ENCODE assay signal across 10 cellular contexts in the genomic region with DNA sequence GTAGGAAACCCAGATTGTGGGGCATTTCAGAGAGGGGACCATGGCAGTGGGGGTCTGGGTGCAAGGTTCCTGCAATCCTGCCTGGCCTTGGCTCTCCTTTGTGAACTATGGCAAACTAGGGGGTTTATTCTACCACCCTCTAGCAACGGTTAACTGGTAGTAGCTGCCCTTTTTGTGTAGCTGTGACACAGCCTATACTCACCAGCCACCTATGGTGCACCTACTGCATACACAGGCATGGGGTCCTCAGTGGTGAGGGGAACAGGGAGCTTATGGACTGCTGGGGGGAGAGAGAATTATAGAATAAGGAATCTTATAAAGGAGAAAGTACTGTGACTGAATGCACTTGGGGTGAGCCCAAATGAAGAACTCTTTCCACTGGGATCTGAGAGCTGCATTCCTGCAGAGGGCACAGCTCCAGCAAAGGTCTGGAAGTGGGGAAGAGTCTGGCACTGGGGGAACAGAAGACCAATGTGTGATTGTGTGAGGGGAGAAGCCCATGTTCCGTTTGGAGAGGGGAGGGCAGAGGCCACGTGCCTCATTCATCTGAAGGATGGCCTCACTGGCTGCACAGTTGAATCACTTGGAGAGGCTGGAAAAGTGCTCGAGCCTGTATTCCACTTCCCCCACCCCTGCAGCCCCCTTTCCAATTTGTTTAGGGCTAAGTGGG. TPM values are rescaled to one million over a fixed set of nuclear protein-coding genes. Genes with fewer than 3 reads are reported as not detected.
A peak's percentile ranks its signal among the peaks of the same experiment; 100 is the strongest.
DNase-seq lines count a peak whose midpoint lies in the region; ATAC-seq and TF ChIP-seq lines count a peak whose summit lies in the region.
"Had no signal": no experiment of that assay in that cellular context is flagged by ENCODE, and none has a peak within 500 bp of the region (broad histone marks: within the 10 kb centered on the region; RNA-seq: fewer than 3 reads in every experiment).

No MANE protein-coding gene starts in this region.

- TF ChIP-seq CTCF in right lobe of liver (IDR thresholded peaks at IDR 0.05) (no peak), thoracic aorta (IDR thresholded peaks at IDR 0.05) (no peak)

- no peaks in the 10 kb centered on the region for H3K27me3 ChIP-seq in adipocyte (replicated peaks; ENCODE audit: control insufficient read depth, insufficient read depth, low read length)
- no peaks in the 10 kb centered on the region for H3K27me3 ChIP-seq in right lobe of liver
- no peaks in the 10 kb centered on the region for H3K27me3 ChIP-seq in thoracic aorta (replicated peaks; ENCODE audit: insufficient read depth)

- H3K36me3 ChIP-seq in adipocyte (ENCODE audit: control insufficient read depth, insufficient read depth, low read length, severe bottlenecking) (no peaks in the 10 kb centered on the region), right lobe of liver (peaks cover 0 to 5% (median 0%) of the 10 kb centered on the region in 4 donors), thoracic aorta (no peaks in the 10 kb centered on the region)

- TF ChIP-seq POLR2A in right lobe of liver (IDR thresholded peaks at IDR 0.05), result peak; percentile 81
- TF ChIP-seq POLR2A in GM18505 (IDR thresholded peaks at IDR 0.05; ENCODE audit: borderline replicate concordance, extremely low read depth, insufficient read depth, insufficient read length), result no peak

- H3K9me3 ChIP-seq in adipocyte (ENCODE audit: control insufficient read depth, low read length), result peaks cover 21% of the 10 kb centered on the region
- H3K9me3 ChIP-seq in right lobe of liver, result no peaks in the 10 kb centered on the region
- H3K9me3 ChIP-seq in thoracic aorta, result no peaks in the 10 kb centered on the region

- H3K9me3 Mint-ChIP-seq in activated naive CD4-positive, alpha-beta T cell treated with anti-CD3 and anti-CD28 coated beads, Interleukin-2, amount 10 ng/mL, durations not matched to agents 7 days and 5 days, result peaks cover 3% of the 10 kb centered on the region

- H3K27me3 Mint-ChIP-seq in activated naive CD4-positive, alpha-beta T cell treated with anti-CD3 and anti-CD28 coated beads, Interleukin-2, amount 10 ng/mL, durations not matched to agents 7 days and 5 days, result peaks cover 10% of the 10 kb centered on the region

- H3K36me3 Mint-ChIP-seq in activated naive CD4-positive, alpha-beta T cell treated with anti-CD3 and anti-CD28 coated beads, Interleukin-2, amount 10 ng/mL, durations not matched to agents 7 days and 5 days, result peaks cover 14% of the 10 kb centered on the region

- DNase-seq in activated naive CD4-positive, alpha-beta T cell treated with anti-CD3 and anti-CD28 coated beads, Interleukin-2, amount 10 ng/mL, durations not matched to agents 7 days and 5 days, result no peak
- DNase-seq in activated naive CD4-positive, alpha-beta T cell (lab: John Stamatoyannopoulos, UW), result no peak
- DNase-seq in adipocyte (ENCODE audit: low read depth), result no peak
- peak; percentile 42 to 82 (median 74) for DNase-seq in right lobe of liver
- DNase-seq in thoracic aorta (ENCODE audit: low spot score), result no peak
- no peak for DNase-seq in AG20443 (ENCODE audit: low spot score)
- no peak for DNase-seq in NCI-H1694 (lab: John Stamatoyannopoulos, UW)
- DNase-seq: NCI-H2029 treated with DMSO at 0.1 percent for 48 hours had no signal

- intact Hi-C loops in right lobe of liver (cut with DNase I), result no loop called here

- H3K27ac Mint-ChIP-seq in activated naive CD4-positive, alpha-beta T cell treated with anti-CD3 and anti-CD28 coated beads, Interleukin-2, amount 10 ng/mL, durations not matched to agents 7 days and 5 days, result no peak overlapping the region

- ATAC-seq in right lobe of liver (peak; percentile 16 to 45 (median 28)), thoracic aorta (ENCODE audit: insufficient number of reproducible peaks, low FRiP score, low read depth) (no peak), GM18505 (IDR thresholded peaks at IDR 0.05; ENCODE audit: unreplicated experiment) (no peak)
- ATAC-seq: K562 had no signal

- H3K4me3 Mint-ChIP-seq in activated naive CD4-positive, alpha-beta T cell treated with anti-CD3 and anti-CD28 coated beads, Interleukin-2, amount 10 ng/mL, durations not matched to agents 7 days and 5 days, result peak overlapping the region; percentile 94

- CTCF ChIA-PET in activated naive CD4-positive, alpha-beta T cell treated with anti-CD3 and anti-CD28 coated beads, Interleukin-2, amount 10 ng/mL, durations not matched to agents 7 days and 5 days (lab: Charles Lee), result interaction anchor here (1.0 to 2.0 kb wide), 3 partner anchors 11 to 84 kb away, joined by 3 to 5 read pairs (median 4); no protein-coding TSS in a partner anchor

- peak overlapping the region; percentile 87 for H3K9ac ChIP-seq in adipocyte (ENCODE audit: low read length)

- WGBS in right lobe of liver (ENCODE audit: insufficient coverage, low coverage, low lambda C conversion rate, missing lambda C conversion rate), result 44% methylated on average over 3 of the region's 4 CpGs

- H3K4me1 Mint-ChIP-seq in activated naive CD4-positive, alpha-beta T cell treated with anti-CD3 and anti-CD28 coated beads, Interleukin-2, amount 10 ng/mL, durations not matched to agents 7 days and 5 days, result peaks cover 29% of the 10 kb centered on the region

- H3K4me3 ChIP-seq in adipocyte (ENCODE audit: low read length) (peak overlapping the region; percentile 83), right lobe of liver (peak overlapping the region in 2 of 3 donors; percentile 71 to 82), thoracic aorta (peak overlapping the region; percentile 85)
- H3K4me3 ChIP-seq: K562 had no signal

- H3K4me1 ChIP-seq in adipocyte (ENCODE audit: control insufficient read depth, insufficient read depth, low read length) (peaks cover 41% of the 10 kb centered on the region), right lobe of liver (peaks cover 0 to 21% (median 5%) of the 10 kb centered on the region in 4 donors), thoracic aorta (ENCODE audit: control insufficient read depth in 1 of 2, low read depth in 2 of 2) (peaks cover 20 to 35% of the 10 kb centered on the region in 2 donors)

- H3K27ac ChIP-seq in right lobe of liver, result peak overlapping the region; percentile 47 to 83 (median 76)
- peak overlapping the region; percentile 80 for H3K27ac ChIP-seq in thoracic aorta

RNA-seq across cellular contexts. Expression of a gene that starts 2.1 kb away (rescaled TPM):
- total RNA-seq in right lobe of liver, result 1,000 to 10,000 TPM in 4 of 6 experiments, 100 to 1,000 TPM in 2; 808 to 2,440 (median 1,620) TPM
- total RNA-seq in thoracic aorta, result 100 to 1,000 TPM; 308 to 320 TPM

RNA-seq across cellular contexts. Expression of a gene that starts 14.8 kb away (rescaled TPM):
- 1,000 to 10,000 TPM in 2 of 6 experiments, 100 to 1,000 TPM in 2, under 1 TPM in 1, not detected in 1; 0.74 to 1,258 (median 358) TPM for total RNA-seq in right lobe of liver
- total RNA-seq in thoracic aorta, result not detected
- total RNA-seq: K562 had no signal

RNA-seq across cellular contexts. Expression of a gene that starts 16.5 kb away (rescaled TPM):
- total RNA-seq in right lobe of liver (1,000 to 10,000 TPM in 4 of 6 experiments, 100 to 1,000 TPM in 2; 490 to 8,056 (median 1,365) TPM), thoracic aorta (10 to 100 TPM in 1 of 2 donors, not detected in 1; 34.7 TPM)

RNA-seq across cellular contexts. Expression of a gene that starts 26.6 kb away (rescaled TPM):
- total RNA-seq in right lobe of liver, result 100 to 1,000 TPM in 4 of 6 experiments, 10 to 100 TPM in 2; 10.1 to 934 (median 197) TPM
- total RNA-seq in thoracic aorta, result 1 to 10 TPM; 3.1 to 3.9 TPM

RNA-seq across cellular contexts. Expression of a gene that starts 32.7 kb away (rescaled TPM):
- total RNA-seq in right lobe of liver (1 to 10 TPM in 3 of 6 experiments, not detected in 3; 1.6 to 7.7 (median 2.2) TPM), thoracic aorta (not detected)
- total RNA-seq: K562 had no signal

Comparison
In these comparisons a context has a peak if more than half of its experiments do, and no peak if none do; other contexts are left out.
1. DNase-seq: peak in right lobe of liver (3 of 3); none in activated naive CD4-positive, alpha-beta T cell treated with anti-CD3 and anti-CD28 coated beads, Interleukin-2, amount 10 ng/mL, durations not matched to agents 7 days and 5 days (single experiment), activated naive CD4-positive, alpha-beta T cell (0 of 4), adipocyte (single experiment), thoracic aorta (single experiment), AG20443 (single experiment) and NCI-H1694 (single experiment).
2. ATAC-seq: peak in right lobe of liver (4 of 4); none in thoracic aorta (single experiment) and GM18505 (single experiment).
3. RNA of a gene that starts 16.5 kb away (total RNA-seq): 490 to 8,056 TPM in right lobe of liver; 34.7 TPM in thoracic aorta; every median in the first group is over 10 times any median in the second.
4. Peak in every context shown above with its lines, with median percentiles within 50 percentile points of each other: H3K4me3 ChIP-seq.